ENCODE assay signal across 33 cellular contexts in the genomic region with DNA sequence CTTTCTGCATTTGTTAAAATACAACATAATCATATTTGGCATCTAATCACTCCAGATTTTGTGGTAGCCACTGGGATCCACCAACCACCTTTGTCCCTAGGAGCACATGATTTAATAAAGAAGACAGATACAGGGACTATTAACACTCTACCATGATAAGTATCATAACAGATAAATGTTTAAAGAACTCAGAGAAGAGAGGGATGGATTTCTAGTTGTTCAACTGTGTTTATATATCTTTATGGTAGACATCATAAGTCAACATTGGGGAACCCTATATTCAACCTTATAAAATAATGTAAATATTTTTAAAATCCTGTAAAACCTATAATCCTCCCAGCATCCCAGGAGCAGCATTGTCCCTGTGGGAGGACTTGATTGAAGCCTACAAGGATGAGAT. TPM values are rescaled to one million over a fixed set of nuclear protein-coding genes. Genes with fewer than 3 reads are reported as not detected.
"Had no signal": no experiment of that assay in that cellular context is flagged by ENCODE, and none has a peak within 500 bp of the region (broad histone marks: within the 10 kb centered on the region; RNA-seq: fewer than 3 reads in every experiment).

No MANE protein-coding gene starts in this region.

- DNase-seq: activated CD4-positive, alpha-beta T cell treated with anti-CD3 and anti-CD28 coated beads for 36 hours; activated CD4-positive, alpha-beta T cell treated with anti-CD3 and anti-CD28 coated beads, Interleukin-2, amount 10 ng/mL, durations not matched to agents 7 days and 5 days; activated CD4-positive, alpha-beta T cell treated with anti-CD3 and anti-CD28 coated beads, Interleukin-2, amount 50 U/mL, for 48 hours; activated CD8-positive, alpha-beta memory T cell treated with anti-CD3 and anti-CD28 coated beads for 24 hours; activated CD8-positive, alpha-beta memory T cell treated with anti-CD3 and anti-CD28 coated beads, Interleukin-2, amount 10 ng/mL, durations not matched to agents 7 days and 5 days; activated CD8-positive, alpha-beta memory T cell treated with anti-CD3 and anti-CD28 coated beads, Interleukin-2, amount 50 U/mL, for 48 hours; activated effector memory CD4-positive, alpha-beta T cell treated with Interleukin-2 at 50 U/mL for 16 hours; activated naive CD4-positive, alpha-beta T cell treated with anti-CD3 and anti-CD28 coated beads, Interleukin-2, amount 10 ng/mL, durations not matched to agents 7 days and 5 days; activated naive CD8-positive, alpha-beta T cell treated with anti-CD3 and anti-CD28 coated beads, Interleukin-2, amount 50 U/mL, for 24 hours; activated T-cell treated with anti-CD3 and anti-CD28 coated beads, Interleukin-2, amount 50 U/mL, for 48 hours; anterior cingulate cortex; caudate nucleus; cerebellar nuclear complex; NCI-H1092 treated with DMSO at 0.1 percent for 48 hours; NCI-H1417 treated with DMSO at 0.1 percent for 48 hours; NCI-H187 treated with DMSO at 0.1 percent for 48 hours; NCI-H345; NCI-H524 treated with DMSO at 0.1 percent for 48 hours; SHP77; SJCRH30; T1000 had no signal

- H3K4me3 ChIP-seq: SJCRH30, SK-N-MC had no signal

- H3K36me3 Mint-ChIP-seq: activated naive CD4-positive, alpha-beta T cell treated with anti-CD3 and anti-CD28 coated beads, Interleukin-2, amount 10 ng/mL, durations not matched to agents 7 days and 5 days; brain had no signal

- ATAC-seq: activated CD4-positive, alpha-beta T cell treated with anti-CD3 and anti-CD28 coated beads for 36 hours; activated CD4-positive, CD25-positive, alpha-beta regulatory T cell treated with anti-CD3 and anti-CD28 coated beads, Interleukin-2, amount 50 U/mL, for 24 hours; activated CD8-positive, alpha-beta memory T cell treated with anti-CD3 and anti-CD28 coated beads, Interleukin-2, amount 10 ng/mL, durations not matched to agents 7 days and 5 days; activated naive CD8-positive, alpha-beta T cell treated with anti-CD3 and anti-CD28 coated beads, Interleukin-2, amount 50 U/mL, for 24 hours; Panc1 had no signal

- H3K27ac ChIP-seq: KMS-11, SJCRH30, SK-N-MC had no signal

- H3K27ac Mint-ChIP-seq: activated CD4-positive, alpha-beta T cell treated with anti-CD3 and anti-CD28 coated beads for 36 hours; activated CD4-positive, alpha-beta T cell treated with anti-CD3 and anti-CD28 coated beads, Interleukin-2, amount 10 ng/mL, durations not matched to agents 7 days and 5 days; activated CD8-positive, alpha-beta memory T cell treated with anti-CD3 and anti-CD28 coated beads, Interleukin-2, amount 10 ng/mL, durations not matched to agents 7 days and 5 days; activated naive CD4-positive, alpha-beta T cell treated with anti-CD3 and anti-CD28 coated beads, Interleukin-2, amount 10 ng/mL, durations not matched to agents 7 days and 5 days; activated naive CD8-positive, alpha-beta T cell treated with anti-CD3 and anti-CD28 coated beads, Interleukin-2, amount 50 U/mL, for 24 hours; brain had no signal

- H3K9me3 Mint-ChIP-seq: activated CD4-positive, alpha-beta T cell treated with anti-CD3 and anti-CD28 coated beads, Interleukin-2, amount 10 ng/mL, durations not matched to agents 7 days and 5 days; activated naive CD4-positive, alpha-beta T cell treated with anti-CD3 and anti-CD28 coated beads, Interleukin-2, amount 10 ng/mL, durations not matched to agents 7 days and 5 days; activated naive CD8-positive, alpha-beta T cell treated with anti-CD3 and anti-CD28 coated beads, Interleukin-2, amount 50 U/mL, for 24 hours had no signal

- H3K4me3 Mint-ChIP-seq: activated CD4-positive, alpha-beta T cell treated with anti-CD3 and anti-CD28 coated beads for 36 hours; activated CD4-positive, alpha-beta T cell treated with anti-CD3 and anti-CD28 coated beads, Interleukin-2, amount 10 ng/mL, durations not matched to agents 7 days and 5 days; activated CD8-positive, alpha-beta memory T cell treated with anti-CD3 and anti-CD28 coated beads, Interleukin-2, amount 10 ng/mL, durations not matched to agents 7 days and 5 days; activated naive CD4-positive, alpha-beta T cell treated with anti-CD3 and anti-CD28 coated beads, Interleukin-2, amount 10 ng/mL, durations not matched to agents 7 days and 5 days; activated naive CD8-positive, alpha-beta T cell treated with anti-CD3 and anti-CD28 coated beads, Interleukin-2, amount 50 U/mL, for 24 hours had no signal

- H3K27me3 Mint-ChIP-seq: activated CD4-positive, alpha-beta T cell treated with anti-CD3 and anti-CD28 coated beads for 36 hours; activated CD4-positive, alpha-beta T cell treated with anti-CD3 and anti-CD28 coated beads, Interleukin-2, amount 10 ng/mL, durations not matched to agents 7 days and 5 days; activated CD8-positive, alpha-beta memory T cell treated with anti-CD3 and anti-CD28 coated beads, Interleukin-2, amount 10 ng/mL, durations not matched to agents 7 days and 5 days; activated naive CD4-positive, alpha-beta T cell treated with anti-CD3 and anti-CD28 coated beads, Interleukin-2, amount 10 ng/mL, durations not matched to agents 7 days and 5 days; activated naive CD8-positive, alpha-beta T cell treated with anti-CD3 and anti-CD28 coated beads, Interleukin-2, amount 50 U/mL, for 24 hours had no signal

RNA-seq across cellular contexts. Expression of a gene that starts 37.9 kb away (rescaled TPM):
- total RNA-seq: activated CD4-positive, alpha-beta T cell treated with anti-CD3 and anti-CD28 coated beads for 36 hours; activated CD4-positive, alpha-beta T cell treated with anti-CD3 and anti-CD28 coated beads, Interleukin-2, amount 10 ng/mL, durations not matched to agents 7 days and 5 days; activated CD8-positive, alpha-beta memory T cell treated with anti-CD3 and anti-CD28 coated beads, Interleukin-2, amount 10 ng/mL, durations not matched to agents 7 days and 5 days; bronchial epithelial cell; LHCN-M2; M059J; NCI-H460; RPMI7951; SJCRH30; T-helper 1 cell treated with Interleukin-12 subunit alpha and Interleukin-12 subunit beta and Interleukin-4 antibody, amounts not matched to agents 30 ng/mL and 1 ng/mL, for 36 hours; T-helper 2 cell treated with Interferon-gamma antibody and Interleukin-4, amounts not matched to agents 100 ng/mL and 5 ng/mL, for 36 hours had no signal
